8 cellular contexts compared by ENCODE assay signal in the genomic region with DNA sequence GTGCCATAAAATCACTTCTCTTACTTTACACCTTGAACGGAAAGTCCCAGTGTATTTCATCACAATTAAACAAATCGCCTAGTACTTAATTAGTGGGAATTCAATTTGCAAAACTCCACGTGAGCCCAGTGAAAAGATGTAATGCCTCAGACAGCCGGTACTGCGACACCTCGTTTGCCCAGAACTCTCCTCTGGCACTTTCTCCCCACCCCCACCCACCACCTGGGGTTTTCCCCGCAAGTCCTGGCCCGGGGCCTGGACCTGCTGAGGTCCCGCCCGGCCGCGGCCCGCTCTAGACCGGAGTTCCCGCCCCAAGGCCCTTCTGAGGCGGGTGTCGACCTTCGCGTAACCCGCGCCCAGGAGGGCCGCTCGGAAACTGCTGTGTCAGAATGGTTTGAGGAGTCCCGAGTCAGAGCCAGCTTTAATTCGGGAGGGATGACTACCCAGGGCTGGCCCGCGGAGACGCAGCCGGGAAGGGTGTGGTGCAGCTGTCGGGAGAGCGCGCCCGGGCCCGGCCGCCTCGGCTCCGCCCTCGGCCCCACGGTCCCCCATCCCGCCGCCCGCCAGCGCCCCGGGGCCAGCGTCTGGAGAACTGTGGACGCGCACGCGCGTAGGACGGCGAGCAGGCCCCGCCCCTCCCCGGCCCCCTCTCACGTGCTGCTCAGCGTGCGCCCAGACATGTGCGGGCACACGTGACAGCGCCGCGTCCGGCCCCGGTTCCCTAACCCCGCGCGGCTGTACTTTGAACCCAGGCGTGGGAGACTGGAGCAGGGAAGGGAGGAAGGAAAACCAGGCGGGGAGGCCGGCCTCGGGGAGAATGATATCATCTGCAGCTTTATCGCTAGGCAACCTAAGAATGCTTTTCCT. TPM values are rescaled to one million over a fixed set of nuclear protein-coding genes. Genes with fewer than 3 reads are reported as not detected.
DNase-seq lines count a peak whose midpoint lies in the region; ATAC-seq, FAIRE-seq and TF ChIP-seq lines count a peak whose summit lies in the region.

No MANE protein-coding gene starts in this region.

- H3K27ac Mint-ChIP-seq in T-helper 1 cell treated with Interleukin-12 subunit alpha and Interleukin-12 subunit beta and Interleukin-4 antibody, amounts not matched to agents 30 μg/mL and 1 μg/mL, for 36 hours, result no peak overlapping the region

- H3K4me1 ChIP-seq in ascending aorta (peaks cover 0 to 17% of the 10 kb centered on the region in 2 donors), right cardiac atrium (ENCODE audit: control insufficient read depth, insufficient read depth, low read length) (peaks cover 4% of the 10 kb centered on the region), psoas muscle (peaks cover 64% of the 10 kb centered on the region)

- H3K27ac ChIP-seq in ascending aorta (peak overlapping the region; percentile 89 to 92), right cardiac atrium (ENCODE audit: low read length) (peak overlapping the region; percentile 96), psoas muscle (peak overlapping the region; percentile 90)

- no peaks in the 10 kb centered on the region for H3K9me3 Mint-ChIP-seq in T-helper 1 cell treated with Interleukin-12 subunit alpha and Interleukin-12 subunit beta and Interleukin-4 antibody, amounts not matched to agents 30 μg/mL and 1 μg/mL, for 36 hours

- WGBS in right cardiac atrium, result under 1% methylated on average over 72 of the region's 72 CpGs
- WGBS in psoas muscle, 3 donors, result 1% methylated on average over 69 to 72 of the region's 72 CpGs

- H3K27me3 ChIP-seq in ascending aorta, result no peaks in the 10 kb centered on the region
- no peaks in the 10 kb centered on the region for H3K27me3 ChIP-seq in right cardiac atrium (ENCODE audit: control insufficient read depth, insufficient read depth)
- no peaks in the 10 kb centered on the region for H3K27me3 ChIP-seq in psoas muscle (ENCODE audit: insufficient read depth in 3 of 3, low read length in 2 of 3)

- H3K9me3 ChIP-seq in ascending aorta, result no peaks in the 10 kb centered on the region
- H3K9me3 ChIP-seq in right cardiac atrium (ENCODE audit: control insufficient read depth, low read length), result no peaks in the 10 kb centered on the region
- H3K9me3 ChIP-seq in psoas muscle, result no peaks in the 10 kb centered on the region

- peak; percentile 70 for ATAC-seq in GM21825 (IDR thresholded peaks at IDR 0.05; ENCODE audit: unreplicated experiment)
- ATAC-seq in right cardiac atrium, result peak; percentile 96 to 98
- peak; percentile 84 to 95 (median 88) for ATAC-seq in psoas muscle

- H3K27me3 Mint-ChIP-seq in T-helper 1 cell treated with Interleukin-12 subunit alpha and Interleukin-12 subunit beta and Interleukin-4 antibody, amounts not matched to agents 30 μg/mL and 1 μg/mL, for 36 hours (ENCODE audit: low read depth), result peaks cover 83% of the 10 kb centered on the region

- H3K4me3 Mint-ChIP-seq in T-helper 1 cell treated with Interleukin-12 subunit alpha and Interleukin-12 subunit beta and Interleukin-4 antibody, amounts not matched to agents 30 μg/mL and 1 μg/mL, for 36 hours, result peak overlapping the region; percentile 70

- peaks cover 2% of the 10 kb centered on the region for H3K36me3 Mint-ChIP-seq in T-helper 1 cell treated with Interleukin-12 subunit alpha and Interleukin-12 subunit beta and Interleukin-4 antibody, amounts not matched to agents 30 μg/mL and 1 μg/mL, for 36 hours (ENCODE audit: low read depth)

- FAIRE-seq in G401.6 (lab: Jason Lieb, UNC) (peak; percentile 97), urothelium cell line (lab: Jason Lieb, UNC) (peak; percentile 69)

- peak overlapping the region; percentile 57 for H3K4me3 ChIP-seq in ascending aorta
- peak overlapping the region; percentile 44 for H3K4me3 ChIP-seq in right cardiac atrium (ENCODE audit: low read length)
- H3K4me3 ChIP-seq in psoas muscle, result peak overlapping the region; percentile 61

- TF ChIP-seq CTCF in ascending aorta (IDR thresholded peaks at IDR 0.05), result peak; percentile 24 to 38 (median 26)
- peak; percentile 31 for TF ChIP-seq CTCF in psoas muscle (IDR thresholded peaks at IDR 0.05)

- peak; percentile 66 to 74 for DNase-seq in Kasumi-1 (lab: John Stamatoyannopoulos, UW)
- peak; percentile 81 to 97 for DNase-seq in ascending aorta (ENCODE audit: low spot score in 2 of 2)
- peak; percentile 94 to 98 (median 98) for DNase-seq in right cardiac atrium
- DNase-seq in psoas muscle, result peak; percentile 95 to 98
- DNase-seq in urothelium cell line (ENCODE audit: low spot score), result peak; percentile 94

- intact Hi-C loops in ascending aorta (cut with DNase I) (loop anchor here (1.0 to 10.0 kb wide), 7 partner anchors 8 to 919 kb away; partner anchors contain the start of genes DNAI7, ETFRF1, FGFR1OP2 and INTS13), right cardiac atrium (cut with DNase I) (no loop called here), psoas muscle (cut with DNase I) (no loop called here)

- H3K4me1 Mint-ChIP-seq in T-helper 1 cell treated with Interleukin-12 subunit alpha and Interleukin-12 subunit beta and Interleukin-4 antibody, amounts not matched to agents 30 μg/mL and 1 μg/mL, for 36 hours (ENCODE audit: low read depth), result peaks cover 2% of the 10 kb centered on the region

- H3K36me3 ChIP-seq in ascending aorta, result no peaks in the 10 kb centered on the region
- no peaks in the 10 kb centered on the region for H3K36me3 ChIP-seq in psoas muscle (ENCODE audit: insufficient read depth in 1 of 2, low read depth in 1 of 2)

RNA-seq across cellular contexts. Expression of gene BHLHE41, which starts 10.8 kb away (rescaled TPM):
- 2.9 TPM for total RNA-seq in ascending aorta
- 10 to 100 TPM; 10.6 to 47.2 (median 31.2) TPM for total RNA-seq in right cardiac atrium
- 9.1 TPM for polyA plus RNA-seq in right cardiac atrium
- total RNA-seq in psoas muscle, result 10 to 100 TPM; 10.3 to 41.5 (median 34.2) TPM
- polyA plus RNA-seq in psoas muscle, result 10 to 100 TPM in 1 of 3 donors, 1 to 10 TPM in 2; 7.4 to 11.1 (median 9.2) TPM

Comparison
In these comparisons a context has a peak if more than half of its experiments do, and no peak if none do; other contexts are left out.
1. Peak in every context shown above with its lines: DNase-seq, ATAC-seq, H3K4me3 ChIP-seq and H3K27ac ChIP-seq.